In the genomic region with DNA sequence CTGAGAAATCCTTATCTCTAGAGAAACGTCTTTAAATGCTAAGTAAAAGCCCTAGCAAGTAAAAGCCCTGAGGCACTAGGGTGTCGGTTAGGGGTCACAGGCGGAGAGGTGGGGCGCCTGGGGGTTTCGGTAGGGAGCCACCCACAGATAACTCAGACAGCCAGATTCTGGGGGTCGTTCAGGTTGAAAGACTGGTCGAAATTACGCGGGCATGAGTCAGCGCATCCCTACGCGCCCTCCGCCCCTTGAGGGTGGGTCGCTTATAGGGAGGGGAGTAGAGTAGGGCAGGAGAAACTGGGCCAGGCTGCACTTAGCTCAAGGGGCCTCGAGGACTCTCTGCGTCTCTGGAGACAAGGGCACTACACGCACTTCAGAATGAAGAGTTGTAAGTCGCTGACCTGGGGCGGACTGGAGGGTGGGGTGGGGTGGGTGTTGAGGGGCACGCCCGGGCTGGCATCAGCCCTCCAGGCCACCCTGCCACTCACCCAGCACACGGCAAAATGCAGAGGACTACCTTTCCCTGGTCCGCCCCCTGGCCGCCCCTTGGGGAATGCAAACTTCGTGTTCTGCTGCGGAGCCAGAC, we compare ENCODE assay signal across 1 cellular context.
TF ChIP-seq lines count a peak whose summit lies in the region.

No MANE protein-coding gene starts in this region.

TF ChIP-seq in K562, 482 proteins besides CTCF, POLR2A, EP300 and RAD21 (continues in another document):
- peak in 1 of 2 experiments; percentile 12; a peak in 1 of 3 replicates for TF ChIP-seq CBX3 (IDR thresholded peaks at IDR 0.05; ENCODE audit: borderline replicate concordance in 1 of 2, low read length in 2 of 2)
- TF ChIP-seq FOS (IDR thresholded peaks at IDR 0.05; ENCODE audit: extremely low read depth, insufficient read length) = no peak
- TF ChIP-seq TRIM24 (IDR thresholded peaks at IDR 0.05) = 0 out of 4 replicates have a peak, but pooled peaks of 1 of the 2 experiments have one; percentile 14
- TF ChIP-seq C11orf30 (IDR thresholded peaks at IDR 0.05; ENCODE audit: low read depth) = peak; percentile 57; the same call in 1 of the 2 replicates
- TF ChIP-seq, protein P1, sequence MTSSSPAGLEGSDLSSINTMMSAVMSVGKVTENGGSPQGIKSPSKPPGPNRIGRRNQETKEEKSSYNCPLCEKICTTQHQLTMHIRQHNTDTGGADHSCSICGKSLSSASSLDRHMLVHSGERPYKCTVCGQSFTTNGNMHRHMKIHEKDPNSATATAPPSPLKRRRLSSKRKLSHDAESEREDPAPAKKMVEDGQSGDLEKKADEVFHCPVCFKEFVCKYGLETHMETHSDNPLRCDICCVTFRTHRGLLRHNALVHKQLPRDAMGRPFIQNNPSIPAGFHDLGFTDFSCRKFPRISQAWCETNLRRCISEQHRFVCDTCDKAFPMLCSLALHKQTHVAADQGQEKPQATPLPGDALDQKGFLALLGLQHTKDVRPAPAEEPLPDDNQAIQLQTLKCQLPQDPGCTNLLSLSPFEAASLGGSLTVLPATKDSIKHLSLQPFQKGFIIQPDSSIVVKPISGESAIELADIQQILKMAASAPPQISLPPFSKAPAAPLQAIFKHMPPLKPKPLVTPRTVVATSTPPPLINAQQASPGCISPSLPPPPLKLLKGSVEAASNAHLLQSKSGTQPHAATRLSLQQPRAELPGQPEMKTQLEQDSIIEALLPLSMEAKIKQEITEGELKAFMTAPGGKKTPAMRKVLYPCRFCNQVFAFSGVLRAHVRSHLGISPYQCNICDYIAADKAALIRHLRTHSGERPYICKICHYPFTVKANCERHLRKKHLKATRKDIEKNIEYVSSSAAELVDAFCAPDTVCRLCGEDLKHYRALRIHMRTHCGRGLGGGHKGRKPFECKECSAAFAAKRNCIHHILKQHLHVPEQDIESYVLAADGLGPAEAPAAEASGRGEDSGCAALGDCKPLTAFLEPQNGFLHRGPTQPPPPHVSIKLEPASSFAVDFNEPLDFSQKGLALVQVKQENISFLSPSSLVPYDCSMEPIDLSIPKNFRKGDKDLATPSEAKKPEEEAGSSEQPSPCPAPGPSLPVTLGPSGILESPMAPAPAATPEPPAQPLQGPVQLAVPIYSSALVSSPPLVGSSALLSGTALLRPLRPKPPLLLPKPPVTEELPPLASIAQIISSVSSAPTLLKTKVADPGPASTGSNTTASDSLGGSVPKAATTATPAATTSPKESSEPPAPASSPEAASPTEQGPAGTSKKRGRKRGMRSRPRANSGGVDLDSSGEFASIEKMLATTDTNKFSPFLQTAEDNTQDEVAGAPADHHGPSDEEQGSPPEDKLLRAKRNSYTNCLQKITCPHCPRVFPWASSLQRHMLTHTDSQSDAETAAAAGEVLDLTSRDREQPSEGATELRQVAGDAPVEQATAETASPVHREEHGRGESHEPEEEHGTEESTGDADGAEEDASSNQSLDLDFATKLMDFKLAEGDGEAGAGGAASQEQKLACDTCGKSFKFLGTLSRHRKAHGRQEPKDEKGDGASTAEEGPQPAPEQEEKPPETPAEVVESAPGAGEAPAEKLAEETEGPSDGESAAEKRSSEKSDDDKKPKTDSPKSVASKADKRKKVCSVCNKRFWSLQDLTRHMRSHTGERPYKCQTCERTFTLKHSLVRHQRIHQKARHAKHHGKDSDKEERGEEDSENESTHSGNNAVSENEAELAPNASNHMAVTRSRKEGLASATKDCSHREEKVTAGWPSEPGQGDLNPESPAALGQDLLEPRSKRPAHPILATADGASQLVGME (CRISPR knock-in tag; IDR thresholded peaks at IDR 0.05) = no peak
- TF ChIP-seq, protein P2, sequence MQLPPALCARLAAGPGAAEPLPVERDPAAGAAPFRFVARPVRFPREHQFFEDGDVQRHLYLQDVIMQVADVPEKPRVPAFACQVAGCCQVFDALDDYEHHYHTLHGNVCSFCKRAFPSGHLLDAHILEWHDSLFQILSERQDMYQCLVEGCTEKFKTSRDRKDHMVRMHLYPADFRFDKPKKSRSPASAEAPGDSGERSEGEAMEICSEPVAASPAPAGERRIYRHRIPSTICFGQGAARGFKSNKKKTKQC (CRISPR knock-in tag; IDR thresholded peaks at IDR 0.05) = 0 out of 2 replicates have a peak, but pooled peaks have one; percentile 5
- TF ChIP-seq, protein P3, sequence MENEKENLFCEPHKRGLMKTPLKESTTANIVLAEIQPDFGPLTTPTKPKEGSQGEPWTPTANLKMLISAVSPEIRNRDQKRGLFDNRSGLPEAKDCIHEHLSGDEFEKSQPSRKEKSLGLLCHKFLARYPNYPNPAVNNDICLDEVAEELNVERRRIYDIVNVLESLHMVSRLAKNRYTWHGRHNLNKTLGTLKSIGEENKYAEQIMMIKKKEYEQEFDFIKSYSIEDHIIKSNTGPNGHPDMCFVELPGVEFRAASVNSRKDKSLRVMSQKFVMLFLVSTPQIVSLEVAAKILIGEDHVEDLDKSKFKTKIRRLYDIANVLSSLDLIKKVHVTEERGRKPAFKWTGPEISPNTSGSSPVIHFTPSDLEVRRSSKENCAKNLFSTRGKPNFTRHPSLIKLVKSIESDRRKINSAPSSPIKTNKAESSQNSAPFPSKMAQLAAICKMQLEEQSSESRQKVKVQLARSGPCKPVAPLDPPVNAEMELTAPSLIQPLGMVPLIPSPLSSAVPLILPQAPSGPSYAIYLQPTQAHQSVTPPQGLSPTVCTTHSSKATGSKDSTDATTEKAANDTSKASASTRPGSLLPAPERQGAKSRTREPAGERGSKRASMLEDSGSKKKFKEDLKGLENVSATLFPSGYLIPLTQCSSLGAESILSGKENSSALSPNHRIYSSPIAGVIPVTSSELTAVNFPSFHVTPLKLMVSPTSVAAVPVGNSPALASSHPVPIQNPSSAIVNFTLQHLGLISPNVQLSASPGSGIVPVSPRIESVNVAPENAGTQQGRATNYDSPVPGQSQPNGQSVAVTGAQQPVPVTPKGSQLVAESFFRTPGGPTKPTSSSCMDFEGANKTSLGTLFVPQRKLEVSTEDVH (IDR thresholded peaks at IDR 0.05; ENCODE audit: low read depth, partially characterized antibody) = peak; percentile 21
- no peak for TF ChIP-seq NR2C1 (IDR thresholded peaks at IDR 0.05)
- 0 out of 2 replicates have a peak, but pooled peaks have one; percentile 12 for TF ChIP-seq NR2C1 (tag; IDR thresholded peaks at IDR 0.05)
- TF ChIP-seq, protein P4, sequence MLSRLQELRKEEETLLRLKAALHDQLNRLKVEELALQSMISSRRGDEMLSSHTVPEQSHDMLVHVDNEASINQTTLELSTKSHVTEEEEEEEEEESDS (CRISPR knock-in tag; IDR thresholded peaks at IDR 0.05) = no peak
- no peak for TF ChIP-seq ARID2 (IDR thresholded peaks at IDR 0.05)
- TF ChIP-seq, protein P5, sequence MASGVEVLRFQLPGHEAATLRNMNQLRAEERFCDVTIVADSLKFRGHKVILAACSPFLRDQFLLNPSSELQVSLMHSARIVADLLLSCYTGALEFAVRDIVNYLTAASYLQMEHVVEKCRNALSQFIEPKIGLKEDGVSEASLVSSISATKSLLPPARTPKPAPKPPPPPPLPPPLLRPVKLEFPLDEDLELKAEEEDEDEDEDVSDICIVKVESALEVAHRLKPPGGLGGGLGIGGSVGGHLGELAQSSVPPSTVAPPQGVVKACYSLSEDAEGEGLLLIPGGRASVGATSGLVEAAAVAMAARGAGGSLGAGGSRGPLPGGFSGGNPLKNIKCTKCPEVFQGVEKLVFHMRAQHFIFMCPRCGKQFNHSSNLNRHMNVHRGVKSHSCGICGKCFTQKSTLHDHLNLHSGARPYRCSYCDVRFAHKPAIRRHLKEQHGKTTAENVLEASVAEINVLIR (CRISPR knock-in tag; IDR thresholded peaks at IDR 0.05) = no peak
- 0 out of 2 replicates have a peak, but pooled peaks have one; percentile 88 for TF ChIP-seq ZNF589 (CRISPR knock-in tag; IDR thresholded peaks at IDR 0.05; ENCODE audit: low read depth)
- TF ChIP-seq, protein P6, sequence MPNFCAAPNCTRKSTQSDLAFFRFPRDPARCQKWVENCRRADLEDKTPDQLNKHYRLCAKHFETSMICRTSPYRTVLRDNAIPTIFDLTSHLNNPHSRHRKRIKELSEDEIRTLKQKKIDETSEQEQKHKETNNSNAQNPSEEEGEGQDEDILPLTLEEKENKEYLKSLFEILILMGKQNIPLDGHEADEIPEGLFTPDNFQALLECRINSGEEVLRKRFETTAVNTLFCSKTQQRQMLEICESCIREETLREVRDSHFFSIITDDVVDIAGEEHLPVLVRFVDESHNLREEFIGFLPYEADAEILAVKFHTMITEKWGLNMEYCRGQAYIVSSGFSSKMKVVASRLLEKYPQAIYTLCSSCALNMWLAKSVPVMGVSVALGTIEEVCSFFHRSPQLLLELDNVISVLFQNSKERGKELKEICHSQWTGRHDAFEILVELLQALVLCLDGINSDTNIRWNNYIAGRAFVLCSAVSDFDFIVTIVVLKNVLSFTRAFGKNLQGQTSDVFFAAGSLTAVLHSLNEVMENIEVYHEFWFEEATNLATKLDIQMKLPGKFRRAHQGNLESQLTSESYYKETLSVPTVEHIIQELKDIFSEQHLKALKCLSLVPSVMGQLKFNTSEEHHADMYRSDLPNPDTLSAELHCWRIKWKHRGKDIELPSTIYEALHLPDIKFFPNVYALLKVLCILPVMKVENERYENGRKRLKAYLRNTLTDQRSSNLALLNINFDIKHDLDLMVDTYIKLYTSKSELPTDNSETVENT (CRISPR knock-in tag; IDR thresholded peaks at IDR 0.05) = no peak
- TF ChIP-seq NR2C2 (CRISPR knock-in tag; IDR thresholded peaks at IDR 0.05) = no peak
- TF ChIP-seq NR2C2 (tag; IDR thresholded peaks at IDR 0.05) = peak; percentile 57
- no peak for TF ChIP-seq RNF2 (IDR thresholded peaks at IDR 0.05)
- TF ChIP-seq, protein P7, sequence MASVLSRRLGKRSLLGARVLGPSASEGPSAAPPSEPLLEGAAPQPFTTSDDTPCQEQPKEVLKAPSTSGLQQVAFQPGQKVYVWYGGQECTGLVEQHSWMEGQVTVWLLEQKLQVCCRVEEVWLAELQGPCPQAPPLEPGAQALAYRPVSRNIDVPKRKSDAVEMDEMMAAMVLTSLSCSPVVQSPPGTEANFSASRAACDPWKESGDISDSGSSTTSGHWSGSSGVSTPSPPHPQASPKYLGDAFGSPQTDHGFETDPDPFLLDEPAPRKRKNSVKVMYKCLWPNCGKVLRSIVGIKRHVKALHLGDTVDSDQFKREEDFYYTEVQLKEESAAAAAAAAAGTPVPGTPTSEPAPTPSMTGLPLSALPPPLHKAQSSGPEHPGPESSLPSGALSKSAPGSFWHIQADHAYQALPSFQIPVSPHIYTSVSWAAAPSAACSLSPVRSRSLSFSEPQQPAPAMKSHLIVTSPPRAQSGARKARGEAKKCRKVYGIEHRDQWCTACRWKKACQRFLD (CRISPR knock-in tag; IDR thresholded peaks at IDR 0.05) = 0 out of 2 replicates have a peak, but pooled peaks have one; percentile 77
- 0 out of 4 replicates have a peak, but pooled peaks have one; percentile 21 for TF ChIP-seq KDM1A (IDR thresholded peaks at IDR 0.05)
- TF ChIP-seq JUN (IDR thresholded peaks at IDR 0.05; ENCODE audit: borderline replicate concordance, low read depth, low read length) = no peak
- no peak for TF ChIP-seq JUN (CRISPR knock-in tag; IDR thresholded peaks at IDR 0.05; ENCODE audit: borderline replicate concordance)
- peak; percentile 8 for TF ChIP-seq HNRNPLL (IDR thresholded peaks at IDR 0.05; ENCODE audit: low read depth, low read length, poor library complexity, severe bottlenecking)
- TF ChIP-seq ZNF174 (CRISPR knock-in tag; IDR thresholded peaks at IDR 0.05) = no peak
- TF ChIP-seq, protein P8, sequence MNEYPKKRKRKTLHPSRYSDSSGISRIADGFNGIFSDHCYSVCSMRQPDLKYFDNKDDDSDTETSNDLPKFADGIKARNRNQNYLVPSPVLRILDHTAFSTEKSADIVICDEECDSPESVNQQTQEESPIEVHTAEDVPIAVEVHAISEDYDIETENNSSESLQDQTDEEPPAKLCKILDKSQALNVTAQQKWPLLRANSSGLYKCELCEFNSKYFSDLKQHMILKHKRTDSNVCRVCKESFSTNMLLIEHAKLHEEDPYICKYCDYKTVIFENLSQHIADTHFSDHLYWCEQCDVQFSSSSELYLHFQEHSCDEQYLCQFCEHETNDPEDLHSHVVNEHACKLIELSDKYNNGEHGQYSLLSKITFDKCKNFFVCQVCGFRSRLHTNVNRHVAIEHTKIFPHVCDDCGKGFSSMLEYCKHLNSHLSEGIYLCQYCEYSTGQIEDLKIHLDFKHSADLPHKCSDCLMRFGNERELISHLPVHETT (CRISPR knock-in tag; conservative IDR thresholded peaks at IDR 0.05 in 1 of 2, IDR thresholded peaks at IDR 0.05 in 1 of 2) = 0 out of 4 replicates have a peak, but pooled peaks of 1 of the 2 experiments have one; percentile 32
- TF ChIP-seq, protein P9, sequence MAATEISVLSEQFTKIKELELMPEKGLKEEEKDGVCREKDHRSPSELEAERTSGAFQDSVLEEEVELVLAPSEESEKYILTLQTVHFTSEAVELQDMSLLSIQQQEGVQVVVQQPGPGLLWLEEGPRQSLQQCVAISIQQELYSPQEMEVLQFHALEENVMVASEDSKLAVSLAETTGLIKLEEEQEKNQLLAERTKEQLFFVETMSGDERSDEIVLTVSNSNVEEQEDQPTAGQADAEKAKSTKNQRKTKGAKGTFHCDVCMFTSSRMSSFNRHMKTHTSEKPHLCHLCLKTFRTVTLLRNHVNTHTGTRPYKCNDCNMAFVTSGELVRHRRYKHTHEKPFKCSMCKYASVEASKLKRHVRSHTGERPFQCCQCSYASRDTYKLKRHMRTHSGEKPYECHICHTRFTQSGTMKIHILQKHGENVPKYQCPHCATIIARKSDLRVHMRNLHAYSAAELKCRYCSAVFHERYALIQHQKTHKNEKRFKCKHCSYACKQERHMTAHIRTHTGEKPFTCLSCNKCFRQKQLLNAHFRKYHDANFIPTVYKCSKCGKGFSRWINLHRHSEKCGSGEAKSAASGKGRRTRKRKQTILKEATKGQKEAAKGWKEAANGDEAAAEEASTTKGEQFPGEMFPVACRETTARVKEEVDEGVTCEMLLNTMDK (IDR thresholded peaks at IDR 0.05; ENCODE audit: borderline replicate concordance, insufficient read depth, low read depth, low read length, poor library complexity, severe bottlenecking) = peak; percentile 61
- TF ChIP-seq POLR2G (IDR thresholded peaks at IDR 0.05; ENCODE audit: low read depth, low read length) = peak; percentile 67; the same call in 1 of the 2 replicates
- TF ChIP-seq FOXP1 (CRISPR knock-in tag; IDR thresholded peaks at IDR 0.05) = no peak
- TF ChIP-seq, protein P10, sequence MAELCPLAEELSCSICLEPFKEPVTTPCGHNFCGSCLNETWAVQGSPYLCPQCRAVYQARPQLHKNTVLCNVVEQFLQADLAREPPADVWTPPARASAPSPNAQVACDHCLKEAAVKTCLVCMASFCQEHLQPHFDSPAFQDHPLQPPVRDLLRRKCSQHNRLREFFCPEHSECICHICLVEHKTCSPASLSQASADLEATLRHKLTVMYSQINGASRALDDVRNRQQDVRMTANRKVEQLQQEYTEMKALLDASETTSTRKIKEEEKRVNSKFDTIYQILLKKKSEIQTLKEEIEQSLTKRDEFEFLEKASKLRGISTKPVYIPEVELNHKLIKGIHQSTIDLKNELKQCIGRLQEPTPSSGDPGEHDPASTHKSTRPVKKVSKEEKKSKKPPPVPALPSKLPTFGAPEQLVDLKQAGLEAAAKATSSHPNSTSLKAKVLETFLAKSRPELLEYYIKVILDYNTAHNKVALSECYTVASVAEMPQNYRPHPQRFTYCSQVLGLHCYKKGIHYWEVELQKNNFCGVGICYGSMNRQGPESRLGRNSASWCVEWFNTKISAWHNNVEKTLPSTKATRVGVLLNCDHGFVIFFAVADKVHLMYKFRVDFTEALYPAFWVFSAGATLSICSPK (IDR thresholded peaks at IDR 0.05; ENCODE audit: borderline replicate concordance) = 0 out of 2 replicates have a peak, but pooled peaks have one; percentile 11
- no peak for TF ChIP-seq ZNF232 (CRISPR knock-in tag; IDR thresholded peaks at IDR 0.05)
- TF ChIP-seq TBL1XR1 (IDR thresholded peaks at IDR 0.05; ENCODE audit: low read length in 2 of 2) = peak in 1 of 2 experiments; percentile 10; a peak in 2 of 4 replicates
- TF ChIP-seq GABPB2 (CRISPR knock-in tag; conservative IDR thresholded peaks at IDR 0.05) = no peak
- peak; percentile 66 for TF ChIP-seq DPF2 (IDR thresholded peaks at IDR 0.05)
- TF ChIP-seq KDM5B (IDR thresholded peaks at IDR 0.05; ENCODE audit: insufficient replicate concordance, low read depth, low read length) = peak; percentile 8
- peak; percentile 10 for TF ChIP-seq ARID1B (IDR thresholded peaks at IDR 0.05)
- peak; percentile 78 for TF ChIP-seq ZNF316 (IDR thresholded peaks at IDR 0.05)
